18 cellular contexts compared by ENCODE assay signal in the genomic region with DNA sequence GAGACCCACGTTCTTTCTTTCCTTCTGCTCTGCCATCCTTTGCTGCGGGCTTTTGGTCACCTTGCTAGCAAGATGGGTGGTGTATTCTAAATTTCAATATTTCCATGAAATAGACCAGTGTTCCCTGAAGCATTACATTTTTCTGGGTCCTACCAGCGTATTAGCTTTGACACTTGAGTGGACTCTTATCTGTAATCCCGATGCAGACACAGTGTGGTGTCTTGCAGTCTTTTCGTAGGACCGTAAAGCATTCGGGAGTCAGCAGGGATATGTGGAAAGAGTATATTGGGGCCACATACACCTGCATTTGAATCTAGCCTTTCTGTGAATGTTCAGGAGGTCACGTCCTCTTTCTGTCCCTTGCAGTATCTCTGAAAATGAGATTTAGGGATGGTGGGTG.
"Had no signal": no experiment of that assay in that cellular context is flagged by ENCODE, and none has a peak within 500 bp of the region (broad histone marks: within the 10 kb centered on the region; RNA-seq: fewer than 3 reads in every experiment).

No MANE protein-coding gene starts in this region.

- DNase-seq: activated CD4-positive, alpha-beta T cell treated with anti-CD3 and anti-CD28 coated beads for 48 hours; activated CD8-positive, alpha-beta T cell treated with anti-CD3 and anti-CD28 coated beads for 36 hours; activated effector memory CD4-positive, alpha-beta T cell treated with anti-CD3 and anti-CD28 coated beads, Interleukin-2, amount 50 U/mL, for 16 hours; activated T-cell treated with anti-CD3 and anti-CD28 coated beads, Interleukin-2, amount 50 U/mL, for 4 hours; adrenal gland; central memory CD4-positive, alpha-beta T cell; effector CD8-positive, alpha-beta T cell; foreskin keratinocyte; lower lobe of right lung; stimulated activated CD4-positive, alpha-beta T cell treated with anti-CD3 and anti-CD28 coated beads, Interleukin-4, amount 100 ng/mL, for 24 hours; stimulated activated naive CD4-positive, alpha-beta T cell; upper lobe of left lung had no signal

- ATAC-seq: activated CD8-positive, alpha-beta T cell treated with anti-CD3 and anti-CD28 coated beads for 36 hours; activated T-cell treated with anti-CD3 and anti-CD28 coated beads, Interleukin-2, amount 50 U/mL, for 4 hours; foreskin keratinocyte; lower lobe of right lung; WTC11 had no signal

- FAIRE-seq: TTC549 had no signal

- H3K9me3 Mint-ChIP-seq: activated CD8-positive, alpha-beta T cell treated with anti-CD3 and anti-CD28 coated beads for 36 hours; activated naive CD4-positive, alpha-beta T cell treated with anti-CD3 and anti-CD28 coated beads, Interleukin-2, amount 50 U/mL, for 24 hours; activated T-cell treated with anti-CD3 and anti-CD28 coated beads, Interleukin-2, amount 50 U/mL, for 4 hours; mesothelial cell of epicardium; neural progenitor cell; WTC11 had no signal

- H3K36me3 Mint-ChIP-seq: activated naive CD4-positive, alpha-beta T cell treated with anti-CD3 and anti-CD28 coated beads, Interleukin-2, amount 50 U/mL, for 24 hours; mesothelial cell of epicardium; neural progenitor cell; WTC11 had no signal

- H3K27ac Mint-ChIP-seq: activated CD8-positive, alpha-beta T cell treated with anti-CD3 and anti-CD28 coated beads for 36 hours; activated naive CD4-positive, alpha-beta T cell treated with anti-CD3 and anti-CD28 coated beads, Interleukin-2, amount 50 U/mL, for 24 hours; mesothelial cell of epicardium; WTC11 had no signal

- H3K4me3 ChIP-seq: adrenal gland, coronary artery, lower lobe of right lung, neural progenitor cell, upper lobe of left lung had no signal

- H3K4me2 ChIP-seq: neural progenitor cell had no signal

- H3K27ac ChIP-seq: neural progenitor cell had no signal

- H3K4me1 Mint-ChIP-seq: activated naive CD4-positive, alpha-beta T cell treated with anti-CD3 and anti-CD28 coated beads, Interleukin-2, amount 50 U/mL, for 24 hours had no signal

- H3K27me3 ChIP-seq: adrenal gland, foreskin keratinocyte, neural progenitor cell, upper lobe of left lung had no signal

- H3K36me3 ChIP-seq: adrenal gland, lower lobe of right lung, neural progenitor cell, upper lobe of left lung had no signal

- H2AFZ ChIP-seq: neural progenitor cell had no signal

- H3K4me3 Mint-ChIP-seq: activated CD8-positive, alpha-beta T cell treated with anti-CD3 and anti-CD28 coated beads for 36 hours; activated naive CD4-positive, alpha-beta T cell treated with anti-CD3 and anti-CD28 coated beads, Interleukin-2, amount 50 U/mL, for 24 hours; activated T-cell treated with anti-CD3 and anti-CD28 coated beads, Interleukin-2, amount 50 U/mL, for 4 hours; mesothelial cell of epicardium; neural progenitor cell; WTC11 had no signal

- H3K27me3 Mint-ChIP-seq: activated naive CD4-positive, alpha-beta T cell treated with anti-CD3 and anti-CD28 coated beads, Interleukin-2, amount 50 U/mL, for 24 hours had no signal

- H3K9me3 ChIP-seq: adrenal gland, lower lobe of right lung, upper lobe of left lung had no signal

- H3K9ac ChIP-seq: neural progenitor cell had no signal
